In the genomic region with DNA sequence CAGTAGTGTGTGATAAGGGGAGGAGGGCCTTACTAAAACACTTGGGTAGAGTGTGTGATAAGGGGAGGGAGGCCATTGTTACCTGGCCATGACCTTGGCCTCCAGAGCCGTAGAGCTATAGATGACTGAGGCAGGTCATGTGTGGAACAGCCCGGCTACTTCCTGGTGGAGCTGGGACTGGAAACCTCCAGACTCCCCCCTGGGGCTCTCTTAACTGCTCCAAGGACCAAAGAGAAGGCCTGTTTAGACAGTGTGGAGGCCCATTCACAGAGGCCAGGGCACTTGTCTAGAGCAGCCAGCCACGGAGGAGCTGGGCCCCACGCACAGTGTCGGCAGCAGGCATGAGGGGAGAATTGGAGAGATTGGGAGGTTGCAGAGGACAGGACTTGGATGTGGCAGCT, we compare ENCODE assay signal across 10 cellular contexts. TPM values are rescaled to one million over a fixed set of nuclear protein-coding genes. Genes with fewer than 3 reads are reported as not detected.
A peak's percentile ranks its signal among the peaks of the same experiment; 100 is the strongest.
DNase-seq lines count a peak whose midpoint lies in the region; TF ChIP-seq lines count a peak whose summit lies in the region.
"Had no signal": no experiment of that assay in that cellular context is flagged by ENCODE, and none has a peak within 500 bp of the region (broad histone marks: within the 10 kb centered on the region; RNA-seq: fewer than 3 reads in every experiment).

No MANE protein-coding gene starts in this region.

- peaks cover 52% of the 10 kb centered on the region for H3K36me3 Mint-ChIP-seq in MCF 10A (ENCODE audit: insufficient read depth, unreplicated experiment)
- peaks cover 10% of the 10 kb centered on the region for H3K36me3 Mint-ChIP-seq in neural crest cell (ENCODE audit: low read depth)

- BruUV-seq in MCF 10A (replicated peaks; lab: Mats Ljungman, UMichigan): no TSS peak
- no TSS peak for BruUV-seq in mammary epithelial cell (replicated peaks; lab: Mats Ljungman, UMichigan)

- H2AFZ ChIP-seq in mammary epithelial cell (ENCODE audit: low read depth, low read length): no peak overlapping the region

- in situ Hi-C loops in mammary epithelial cell (cut with MboI; ENCODE audit: low sequenced_read_pairs in 2 of 2): no loop called here

- H3K27me3 Mint-ChIP-seq in MCF 10A (ENCODE audit: insufficient read depth, unreplicated experiment): no peaks in the 10 kb centered on the region
- H3K27me3 Mint-ChIP-seq in neural crest cell (ENCODE audit: low read depth): no peaks in the 10 kb centered on the region

- no peaks in the 10 kb centered on the region for H3K9me3 Mint-ChIP-seq in MCF 10A (ENCODE audit: unreplicated experiment)
- no peaks in the 10 kb centered on the region for H3K9me3 Mint-ChIP-seq in neural crest cell

- H3K4me1 Mint-ChIP-seq in MCF 10A (ENCODE audit: insufficient read depth, unreplicated experiment) (peaks cover 34% of the 10 kb centered on the region), neural crest cell (peaks cover 29% of the 10 kb centered on the region)

- CTCF ChIA-PET in MCF 10A (lab: Yijun Ruan, JAX): interaction anchor here (0.6 to 1.2 kb wide), 5 partner anchors 27 to 190 kb away, joined by 3 to 8 read pairs (median 4); no protein-coding TSS in a partner anchor
- CTCF ChIA-PET in mammary epithelial cell (lab: Charles Lee; ENCODE audit: low non-redundant PET): no interaction called here

- H3K9me3 ChIP-seq in mammary epithelial cell (replicated peaks; ENCODE audit: insufficient read depth, low read length) (no peaks in the 10 kb centered on the region), vagina (no peaks in the 10 kb centered on the region)

- peaks cover 59% of the 10 kb centered on the region for H3K4me1 ChIP-seq in mammary epithelial cell (ENCODE audit: insufficient read depth, low read length)
- H3K4me1 ChIP-seq in vagina: peaks cover 65% of the 10 kb centered on the region

- H3K79me2 ChIP-seq in mammary epithelial cell (ENCODE audit: insufficient read depth, low read length): peaks cover 11% of the 10 kb centered on the region

- WGBS in mammary epithelial cell (ENCODE audit: low coverage, missing lambda C conversion rate): 86% methylated on average over 4 of the region's 5 CpGs

- no peak for TF ChIP-seq POLR2A in vagina (IDR thresholded peaks at IDR 0.05)

- H3K4me3 ChIP-seq in mammary epithelial cell (replicated peaks in 1 of 3; ENCODE audit: insufficient read depth in 1 of 3, low read depth in 2 of 3, low read length in 3 of 3) (no peak overlapping the region), dorsolateral prefrontal cortex (no peak overlapping the region), vagina (no peak overlapping the region)

- no peaks in the 10 kb centered on the region for H4K20me1 ChIP-seq in mammary epithelial cell (ENCODE audit: insufficient read depth, low read length)

- DNase-seq in MCF 10A (ENCODE audit: unreplicated experiment): no peak
- DNase-seq in mammary epithelial cell: no peak
- DNase-seq in dorsolateral prefrontal cortex: no peak
- DNase-seq in neural crest cell (ENCODE audit: low read depth, low spot score): no peak
- no peak for DNase-seq in vagina (ENCODE audit: extremely low spot score in 2 of 2)
- DNase-seq in EL: no peak
- DNase-seq in putamen (ENCODE audit: low spot score): no peak
- DNase-seq in NCI-H446 treated with DMSO at 0.1 percent for 48 hours (lab: John Stamatoyannopoulos, UW): no peak
- DNase-seq: NCI-H2081 treated with DMSO at 0.1 percent for 48 hours, WERI-Rb-1 had no signal

- no peaks in the 10 kb centered on the region for H3K27me3 ChIP-seq in mammary epithelial cell (ENCODE audit: insufficient read depth, low read length)
- H3K27me3 ChIP-seq in dorsolateral prefrontal cortex: no peaks in the 10 kb centered on the region
- no peaks in the 10 kb centered on the region for H3K27me3 ChIP-seq in vagina

- H3K36me3 ChIP-seq in mammary epithelial cell (ENCODE audit: insufficient read depth, low read length): peaks cover 11% of the 10 kb centered on the region
- H3K36me3 ChIP-seq in vagina: peaks cover 0 to 11% of the 10 kb centered on the region in 2 donors

- intact Hi-C loops in MCF 10A (cut with micrococcal nuclease) (no loop called here), mammary epithelial cell (cut with micrococcal nuclease) (no loop called here), dorsolateral prefrontal cortex (cut with DNase I) (no loop called here), vagina (cut with DNase I) (no loop called here)

- H3K27ac Mint-ChIP-seq in MCF 10A (ENCODE audit: low read depth, unreplicated experiment) (peak overlapping the region; percentile 80), neural crest cell (ENCODE audit: unreplicated experiment) (no peak overlapping the region)

- POLR2A ChIA-PET in MCF 10A (lab: Yijun Ruan, JAX): interaction anchor here (0.7 to 8.5 kb wide), 2 partner anchors 13 to 38 kb away, joined by 3 to 189 read pairs; a partner anchor contains a TSS

- H3K4me2 ChIP-seq in mammary epithelial cell (ENCODE audit: insufficient read depth, low read depth, low read length): no peak overlapping the region

- H3K4me3 Mint-ChIP-seq in MCF 10A (ENCODE audit: unreplicated experiment): no peak overlapping the region
- peak overlapping the region; percentile 31 for H3K4me3 Mint-ChIP-seq in neural crest cell

- dilution Hi-C loops in mammary epithelial cell (cut with HindIII; ENCODE audit: low sequenced_read_pairs): no loop called here

- TF ChIP-seq CTCF in MCF 10A (IDR thresholded peaks at IDR 0.05; ENCODE audit: unreplicated experiment): no peak
- no peak for TF ChIP-seq CTCF in mammary epithelial cell (conservative IDR thresholded peaks at IDR 0.05 in 1 of 2, IDR thresholded peaks at IDR 0.05 in 1 of 2; ENCODE audit: extremely low read depth in 1 of 2, insufficient read depth in 1 of 2, low read depth in 1 of 2, low read length in 2 of 2)
- TF ChIP-seq CTCF in dorsolateral prefrontal cortex (IDR thresholded peaks at IDR 0.05 in 54 of 56, conservative IDR thresholded peaks at IDR 0.05 in 2 of 56; ENCODE audit: low read depth in 1 of 56, partially characterized antibody in 56 of 56): no peak
- TF ChIP-seq CTCF in neural crest cell (conservative IDR thresholded peaks at IDR 0.05): no peak
- no peak for TF ChIP-seq CTCF in vagina (IDR thresholded peaks at IDR 0.05)

- H3K9ac ChIP-seq in mammary epithelial cell (ENCODE audit: insufficient read depth, low read length): no peak overlapping the region

- no peak overlapping the region for H3K27ac ChIP-seq in mammary epithelial cell (ENCODE audit: insufficient read depth, low read depth, low read length)
- peak overlapping the region; percentile 84 to 100 (median 98) for H3K27ac ChIP-seq in dorsolateral prefrontal cortex
- peak overlapping the region; percentile 73 for H3K27ac ChIP-seq in vagina
- H3K27ac ChIP-seq: WERI-Rb-1 had no signal

RNA-seq across cellular contexts. Expression of a gene that starts 12.5 kb away (rescaled TPM):
- total RNA-seq in MCF 10A (2022) (164 and 165 TPM in 2 replicates), mammary epithelial cell (100 to 1,000 TPM; 247 to 249 TPM), dorsolateral prefrontal cortex (10 to 100 TPM in 117 of 120 experiments, 1 to 10 TPM in 3; 7.5 to 65.7 (median 19.8) TPM), neural crest cell (49.1 and 54.4 TPM in 2 replicates), vagina (112 TPM)
- polyA plus RNA-seq in mammary epithelial cell: 129 TPM
- polyA minus RNA-seq in mammary epithelial cell: 299 TPM

RNA-seq across cellular contexts. Expression of a gene that starts 44.4 kb away (rescaled TPM):
- total RNA-seq in MCF 10A (2022): 395 and 505 TPM in 2 replicates
- total RNA-seq in mammary epithelial cell: 100 to 1,000 TPM; 350 to 368 TPM
- polyA plus RNA-seq in mammary epithelial cell: 693 TPM
- polyA minus RNA-seq in mammary epithelial cell: 476 TPM
- total RNA-seq in dorsolateral prefrontal cortex: 100 to 1,000 TPM; 134 to 326 (median 235) TPM
- 725 and 748 TPM in 2 replicates for total RNA-seq in neural crest cell
- 338 TPM for total RNA-seq in vagina

RNA-seq across cellular contexts. Expression of a gene that starts 49.4 kb away (rescaled TPM):
- total RNA-seq in MCF 10A (2022) (26.0 and 26.7 TPM in 2 replicates), mammary epithelial cell (10 to 100 TPM; 20.3 to 20.5 TPM), dorsolateral prefrontal cortex (10 to 100 TPM; 19.3 to 37.9 (median 27.8) TPM), neural crest cell (31.3 and 31.7 TPM in 2 replicates), vagina (56.7 TPM)
- 22.3 TPM for polyA plus RNA-seq in mammary epithelial cell
- 21.3 TPM for polyA minus RNA-seq in mammary epithelial cell

RNA-seq across cellular contexts. Expression of a gene that starts 59.8 kb away (rescaled TPM):
- total RNA-seq in MCF 10A (2022): not detected in 2 replicates
- total RNA-seq in mammary epithelial cell: not detected
- 0.06 TPM for polyA plus RNA-seq in mammary epithelial cell
- polyA minus RNA-seq in mammary epithelial cell: not detected
- 1 to 10 TPM in 69 of 120 experiments, under 1 TPM in 46, not detected in 5; 0.25 to 2.9 (median 1.1) TPM for total RNA-seq in dorsolateral prefrontal cortex
- 0.79 and 1.5 TPM in 2 replicates for total RNA-seq in neural crest cell
- not detected for total RNA-seq in vagina

RNA-seq across cellular contexts. Expression of a gene that starts 59.9 kb away (rescaled TPM):
- total RNA-seq in MCF 10A (2022) (87.5 and 97.6 TPM in 2 replicates), mammary epithelial cell (10 to 100 TPM; 20.7 to 89.6 TPM), dorsolateral prefrontal cortex (100 to 1,000 TPM in 66 of 120 experiments, 10 to 100 TPM in 54; 64.4 to 251 (median 103) TPM), neural crest cell (137 and 143 TPM in 2 replicates), vagina (57.9 TPM)
- polyA plus RNA-seq in mammary epithelial cell: 142 TPM
- 56.6 TPM for polyA minus RNA-seq in mammary epithelial cell
